1 cellular context compared by ENCODE assay signal in the genomic region with DNA sequence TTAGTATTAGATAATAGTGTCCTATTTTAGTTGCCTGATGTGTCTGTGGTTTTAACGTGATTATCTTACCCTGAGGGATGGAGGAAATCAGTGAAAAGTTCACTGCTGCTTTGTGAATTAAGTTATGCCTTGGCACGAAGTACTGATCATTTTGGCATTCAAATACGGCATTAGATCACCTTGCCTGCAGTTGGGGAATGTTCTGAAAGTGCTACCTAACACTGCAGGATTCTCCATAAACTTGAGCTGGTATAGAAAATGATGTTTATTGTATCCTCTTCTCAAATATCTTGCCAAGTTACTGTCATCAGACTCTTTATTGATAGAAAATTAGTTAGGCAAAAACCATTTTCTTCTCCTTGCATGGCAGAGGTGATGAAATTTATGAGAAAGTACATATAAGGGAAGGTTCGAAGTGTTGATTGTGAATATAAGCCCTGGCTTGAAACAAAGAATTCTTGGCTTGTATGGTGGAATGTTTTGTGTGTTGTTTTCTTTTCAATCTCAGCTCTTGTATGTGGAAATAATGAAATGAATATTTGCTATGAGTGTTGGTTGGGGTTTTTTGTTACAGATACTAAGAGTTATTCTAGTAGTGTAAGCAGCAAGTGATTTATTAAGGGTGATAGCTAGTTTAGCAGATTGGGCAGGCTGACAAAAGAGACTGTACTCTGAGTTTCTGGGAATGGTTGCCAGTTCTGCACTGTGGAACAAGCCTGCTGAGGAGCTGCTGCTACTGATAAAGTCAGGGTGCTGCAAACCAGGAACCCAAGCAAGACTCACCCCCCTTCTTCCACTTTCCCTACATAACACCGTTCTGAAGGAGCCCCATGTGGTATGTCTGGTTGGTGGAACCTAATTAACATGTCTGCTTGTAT.
TF ChIP-seq lines count a peak whose summit lies in the region.

No MANE protein-coding gene starts in this region.

TF ChIP-seq in SK-N-SH, 30 proteins besides CTCF, POLR2A, EP300 and RAD21 (continued from another document):
- TF ChIP-seq, protein P1, sequence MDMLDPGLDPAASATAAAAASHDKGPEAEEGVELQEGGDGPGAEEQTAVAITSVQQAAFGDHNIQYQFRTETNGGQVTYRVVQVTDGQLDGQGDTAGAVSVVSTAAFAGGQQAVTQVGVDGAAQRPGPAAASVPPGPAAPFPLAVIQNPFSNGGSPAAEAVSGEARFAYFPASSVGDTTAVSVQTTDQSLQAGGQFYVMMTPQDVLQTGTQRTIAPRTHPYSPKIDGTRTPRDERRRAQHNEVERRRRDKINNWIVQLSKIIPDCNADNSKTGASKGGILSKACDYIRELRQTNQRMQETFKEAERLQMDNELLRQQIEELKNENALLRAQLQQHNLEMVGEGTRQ (IDR thresholded peaks at IDR 0.05; ENCODE audit: borderline replicate concordance, low read depth, low read length), result no peak
- no peak for TF ChIP-seq SIN3A (IDR thresholded peaks at IDR 0.05; ENCODE audit: borderline replicate concordance, low read depth, low read length)
- no peak for TF ChIP-seq TAF1 (IDR thresholded peaks at IDR 0.05; ENCODE audit: borderline replicate concordance, low read depth, low read length)
- TF ChIP-seq MAX (IDR thresholded peaks at IDR 0.05; ENCODE audit: low read depth), result no peak
- TF ChIP-seq GATA2 (CRISPR knock-in tag; IDR thresholded peaks at IDR 0.05), result no peak; the same call in 1 of the 2 replicates
- TF ChIP-seq PBX3 (IDR thresholded peaks at IDR 0.05), result peak; percentile 52; the same call in 1 of the 2 replicates
- no peak for TF ChIP-seq RXRA (IDR thresholded peaks at IDR 0.05; ENCODE audit: borderline replicate concordance, low read depth)
- TF ChIP-seq FOXM1 (IDR thresholded peaks at IDR 0.05; ENCODE audit: low read depth), result no peak
- no peak for TF ChIP-seq NRF1 (IDR thresholded peaks at IDR 0.05; ENCODE audit: low read depth, low read length)
- peak; percentile 7; the same call in 1 of the 2 replicates for TF ChIP-seq MXI1 (IDR thresholded peaks at IDR 0.05; ENCODE audit: low read depth, low read length)
- TF ChIP-seq RFX5 (IDR thresholded peaks at IDR 0.05; ENCODE audit: low read length), result no peak
- no peak for TF ChIP-seq TCF12 (IDR thresholded peaks at IDR 0.05)
- peak; percentile 44; the same call in 1 of the 2 replicates for TF ChIP-seq NFIC (IDR thresholded peaks at IDR 0.05; ENCODE audit: borderline replicate concordance)
- TF ChIP-seq FOSL2 (IDR thresholded peaks at IDR 0.05; ENCODE audit: borderline replicate concordance, low read depth), result no peak
- no peak for TF ChIP-seq JUND (IDR thresholded peaks at IDR 0.05)
- no peak for TF ChIP-seq SMC3 (IDR thresholded peaks at IDR 0.05; ENCODE audit: low read depth, low read length)
- no peak for TF ChIP-seq IRF3 (IDR thresholded peaks at IDR 0.05; ENCODE audit: low read depth, low read length)
- no peak for TF ChIP-seq EZH2phosphoT487 (IDR thresholded peaks at IDR 0.05; ENCODE audit: borderline replicate concordance, low read depth)
- peak; percentile 44 for TF ChIP-seq CHD2 (IDR thresholded peaks at IDR 0.05; ENCODE audit: low read length, partially characterized antibody)
- TF ChIP-seq FOXJ3 (CRISPR knock-in tag; IDR thresholded peaks at IDR 0.05), result no peak
- TF ChIP-seq GABPA (IDR thresholded peaks at IDR 0.05; ENCODE audit: low read depth), result no peak
